In genomic region chrX:123489011-123489410, GRCh38 we compare ENCODE assay signal across 21 cellular contexts.
DNase-seq lines count a peak whose midpoint lies in the region; ATAC-seq and TF ChIP-seq lines count a peak whose summit lies in the region.
"Had no signal": no experiment of that assay in that cellular context is flagged by ENCODE, and none has a peak within 500 bp of the region (broad histone marks: within the 10 kb centered on the region; RNA-seq: fewer than 3 reads in every experiment).

No MANE protein-coding gene starts in this region.

- peak overlapping the region; percentile 96 for H3K27ac ChIP-seq in SK-N-MC
- H3K27ac ChIP-seq in hepatocyte = peak overlapping the region; percentile 13
- H3K27ac ChIP-seq: A549, KMS-11, Peyer's patch, SJCRH30 had no signal

- H3K4me3 ChIP-seq in SK-N-MC = peak overlapping the region; percentile 21; the same call in 1 of the 2 replicates
- H3K4me3 ChIP-seq in hepatocyte = no peak overlapping the region
- H3K4me3 ChIP-seq: A549, Peyer's patch, SJCRH30 had no signal

- no peak for TF ChIP-seq CTCF in hepatocyte (IDR thresholded peaks at IDR 0.05; ENCODE audit: poor library complexity)

- H3K4me1 ChIP-seq in hepatocyte (ENCODE audit: insufficient read depth) = no peaks in the 10 kb centered on the region
- H3K4me1 ChIP-seq: A549, Peyer's patch, SJCRH30 had no signal

- no peaks in the 10 kb centered on the region for H4K20me1 ChIP-seq in hepatocyte (ENCODE audit: insufficient read depth, poor library complexity, severe bottlenecking)

- no peaks in the 10 kb centered on the region for H3K9me3 ChIP-seq in SK-N-MC (ENCODE audit: low read depth, low read length)
- H3K9me3 ChIP-seq in hepatocyte (ENCODE audit: low read depth) = no peaks in the 10 kb centered on the region
- H3K9me3 ChIP-seq: A549, Peyer's patch, SJCRH30 had no signal

- H3K4me2 ChIP-seq in hepatocyte = no peak overlapping the region
- H3K4me2 ChIP-seq: A549, KMS-11 had no signal

- DNase-seq in EL (peak; percentile 33), SK-N-MC (ENCODE audit: low read depth, low spot score) (peak; percentile 12), fibroblast of gingiva (ENCODE audit: low read depth) (peak; percentile 42), hepatocyte (ENCODE audit: low spot score) (no peak), T1000 (lab: John Stamatoyannopoulos, UW) (no peak), NCI-H446 (lab: John Stamatoyannopoulos, UW) (no peak)
- DNase-seq: CD4-positive, CD25-positive, alpha-beta regulatory T cell; DMS79; H9; NCI-H1092 treated with DMSO at 0.1 percent for 48 hours; NCI-H1436 treated with DMSO at 0.1 percent for 48 hours; NCI-H2029 treated with DMSO at 0.1 percent for 48 hours; NCI-H345; NCI-H524 treated with DMSO at 0.1 percent for 48 hours; NCI-H82; Peyer's patch; SJCRH30 had no signal

- H3K9ac ChIP-seq in SK-N-MC (ENCODE audit: insufficient read length) = no peak overlapping the region
- H3K9ac ChIP-seq: KMS-11 had no signal

- H3K9me2 ChIP-seq in hepatocyte (replicated peaks; ENCODE audit: insufficient read depth) = no peaks in the 10 kb centered on the region

- H3K36me3 ChIP-seq in SK-N-MC (ENCODE audit: insufficient read depth, low read length) = no peaks in the 10 kb centered on the region
- no peaks in the 10 kb centered on the region for H3K36me3 ChIP-seq in hepatocyte (replicated peaks; ENCODE audit: insufficient read depth, low read depth)
- H3K36me3 ChIP-seq: Peyer's patch, SJCRH30 had no signal

- WGBS in hepatocyte (ENCODE audit: low lambda C conversion rate, missing lambda C conversion rate) = 43% methylated on average over 1 of the region's 1 CpG

- H2AFZ ChIP-seq in hepatocyte = no peak overlapping the region

- ATAC-seq in GM19467 (IDR thresholded peaks at IDR 0.05; ENCODE audit: unreplicated experiment) = no peak
- no peak for ATAC-seq in GM18907 (IDR thresholded peaks at IDR 0.05; ENCODE audit: unreplicated experiment)
- ATAC-seq: A549 had no signal

- H3K27me3 ChIP-seq in hepatocyte = no peaks in the 10 kb centered on the region
- H3K27me3 ChIP-seq: Peyer's patch had no signal

- H3K79me2 ChIP-seq in hepatocyte = no peaks in the 10 kb centered on the region

Comparison
In these comparisons a context has a peak if more than half of its experiments do, and no peak if none do; other contexts are left out.
1. DNase-seq: peak in EL (single experiment), SK-N-MC (single experiment) and fibroblast of gingiva (single experiment); none in hepatocyte (single experiment), T1000 (single experiment) and NCI-H446 (0 of 2).